Comparison of ENCODE assay signal across 14 cellular contexts in the genomic region with DNA sequence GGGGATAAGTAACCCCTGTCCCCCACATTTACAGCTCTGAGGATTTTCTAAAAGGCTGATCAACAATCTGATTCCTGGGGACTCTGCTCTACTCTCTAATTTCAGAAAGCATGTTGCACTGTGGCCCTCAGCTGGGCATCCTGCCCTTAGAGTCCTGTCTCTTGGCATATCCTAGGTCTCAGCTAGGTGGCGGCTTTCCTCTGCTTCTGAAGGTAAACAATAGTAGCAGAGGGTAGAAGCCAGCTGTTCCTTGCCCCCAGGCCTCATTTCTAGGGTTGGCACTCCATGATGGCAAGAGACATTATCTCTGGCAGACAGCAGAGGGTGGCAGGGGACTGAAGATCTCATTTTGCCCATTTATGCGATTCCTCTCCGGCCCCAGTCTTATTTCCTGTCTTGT.
DNase-seq lines count a peak whose midpoint lies in the region; ATAC-seq, FAIRE-seq and TF ChIP-seq lines count a peak whose summit lies in the region.
"Had no signal": no experiment of that assay in that cellular context is flagged by ENCODE, and none has a peak within 500 bp of the region (broad histone marks: within the 10 kb centered on the region; RNA-seq: fewer than 3 reads in every experiment).

No MANE protein-coding gene starts in this region.

- H3K27ac ChIP-seq in A673 (ENCODE audit: low read depth, low read length, poor library complexity, severe bottlenecking), result no peak overlapping the region
- H3K27ac ChIP-seq: pancreas had no signal

- H3K4me1 ChIP-seq in A673 (ENCODE audit: insufficient read depth, low read length, poor library complexity, severe bottlenecking), result no peaks in the 10 kb centered on the region
- H3K4me1 ChIP-seq: pancreas had no signal

- H3K4me3 ChIP-seq in A673 (ENCODE audit: low read depth, low read length, poor library complexity, severe bottlenecking), result no peak overlapping the region
- no peak overlapping the region for H3K4me3 ChIP-seq in choroid plexus epithelial cell (ENCODE audit: low read depth, low read length)
- H3K4me3 ChIP-seq: pancreas had no signal

- CTCF ChIA-PET in A673 (lab: Charles Lee), result interaction anchor here (0.5 kb wide), 1 partner anchor 8 kb away, joined by 3 read pairs; no protein-coding TSS in a partner anchor

- H3K27me3 ChIP-seq in A673 (replicated peaks; ENCODE audit: insufficient read depth, low read depth, low read length, poor library complexity), result no peaks in the 10 kb centered on the region
- H3K27me3 ChIP-seq: pancreas had no signal

- TF ChIP-seq CTCF in A673 (conservative IDR thresholded peaks at IDR 0.05; ENCODE audit: low read depth, low read length) (peak; percentile 25; the same call in 1 of the 2 replicates), choroid plexus epithelial cell (conservative IDR thresholded peaks at IDR 0.05; ENCODE audit: low read depth, low read length) (peak; percentile 18)

- H3K9me3 ChIP-seq in A673 (ENCODE audit: low read depth, low read length, poor library complexity, severe bottlenecking), result no peaks in the 10 kb centered on the region
- H3K9me3 ChIP-seq: pancreas had no signal

- ATAC-seq in GM19328 (IDR thresholded peaks at IDR 0.05; ENCODE audit: unreplicated experiment), result no peak
- ATAC-seq: CD8-positive, alpha-beta T cell had no signal

- no peak for FAIRE-seq in RCC 7860 (lab: Jason Lieb, UNC)
- FAIRE-seq: pancreas had no signal

- intact Hi-C loops in A673 (cut with micrococcal nuclease; ENCODE audit: unreplicated experiment), result no loop called here

- POLR2A ChIA-PET in A673 (lab: Charles Lee; ENCODE audit: low non-redundant PET), result no interaction called here

- H3K36me3 ChIP-seq in A673 (ENCODE audit: insufficient read depth, low read length, poor library complexity, severe bottlenecking), result no peaks in the 10 kb centered on the region
- H3K36me3 ChIP-seq: pancreas had no signal

- DNase-seq in A673 (ENCODE audit: low spot score) (no peak), DMS 273 treated with DMSO at 0.1 percent for 48 hours (lab: John Stamatoyannopoulos, UW) (peak; percentile 79), NCI-H2171 (lab: John Stamatoyannopoulos, UW) (peak; percentile 17), choroid plexus epithelial cell (ENCODE audit: low read depth) (no peak), RCC 7860 (ENCODE audit: low spot score) (no peak)
- DNase-seq in activated effector memory CD4-positive, alpha-beta T cell treated with Interleukin-2 at 50 U/mL for 16 hours, result no peak
- DNase-seq in activated CD4-positive, alpha-beta T cell treated with anti-CD3 and anti-CD28 coated beads, Interleukin-2, amount 50 U/mL, for 48 hours, result no peak
- DNase-seq: activated CD4-positive, alpha-beta T cell treated with anti-CD3 and anti-CD28 coated beads for 4 hours; amygdala; KG1; NCI-H774; pancreas had no signal

- no TSS peak for BruUV-seq in A673 (replicated peaks; lab: Mats Ljungman, UMichigan)

Comparison
In these comparisons a context has a peak if more than half of its experiments do, and no peak if none do; other contexts are left out.
1. DNase-seq: peak in DMS 273 treated with DMSO at 0.1 percent for 48 hours (single experiment) and NCI-H2171 (single experiment); none in A673 (single experiment), choroid plexus epithelial cell (single experiment), activated effector memory CD4-positive, alpha-beta T cell treated with Interleukin-2 at 50 U/mL for 16 hours (single experiment), RCC 7860 (single experiment) and activated CD4-positive, alpha-beta T cell treated with anti-CD3 and anti-CD28 coated beads, Interleukin-2, amount 50 U/mL, for 48 hours (0 of 2).